15 cellular contexts compared by ENCODE assay signal in the genomic region with DNA sequence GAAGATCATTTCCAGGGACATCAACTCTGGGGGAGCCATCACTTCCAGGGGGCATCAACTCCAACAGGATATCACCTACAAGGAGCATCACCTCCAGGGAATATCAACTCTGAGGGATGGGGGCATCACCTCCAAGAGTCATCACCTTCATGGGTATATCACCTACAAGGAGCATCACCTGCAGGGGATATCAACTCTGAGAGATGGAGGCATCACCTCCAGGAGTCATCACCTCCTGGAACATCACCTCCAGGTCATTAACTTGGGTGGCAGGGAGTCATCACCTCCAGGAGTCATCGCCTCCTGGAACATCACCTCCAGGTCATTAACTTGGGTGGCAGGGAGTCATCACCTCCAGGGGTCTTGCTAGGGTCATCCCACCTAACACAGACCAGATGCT.
A peak's percentile ranks its signal among the peaks of the same experiment; 100 is the strongest.
DNase-seq lines count a peak whose midpoint lies in the region; ATAC-seq and TF ChIP-seq lines count a peak whose summit lies in the region.
"Had no signal": no experiment of that assay in that cellular context is flagged by ENCODE, and none has a peak within 500 bp of the region (broad histone marks: within the 10 kb centered on the region; RNA-seq: fewer than 3 reads in every experiment).

No MANE protein-coding gene starts in this region.

- H3K14ac ChIP-seq in neuronal stem cell (ENCODE audit: low read length), result no peak overlapping the region

- no peaks in the 10 kb centered on the region for H3K4me1 Mint-ChIP-seq in activated CD8-positive, alpha-beta T cell treated with anti-CD3 and anti-CD28 coated beads, Interleukin-2, amount 10 ng/mL, durations not matched to agents 7 days and 5 days (ENCODE audit: low read depth)
- no peaks in the 10 kb centered on the region for H3K4me1 Mint-ChIP-seq in activated CD8-positive, alpha-beta T cell treated with anti-CD3 and anti-CD28 coated beads for 36 hours (ENCODE audit: low read depth)
- peaks cover 73% of the 10 kb centered on the region for H3K4me1 Mint-ChIP-seq in endothelial cell (ENCODE audit: unreplicated experiment)

- H2AK5ac ChIP-seq in neuronal stem cell (ENCODE audit: low read depth, low read length), result peak overlapping the region; percentile 3

- H3K9me3 ChIP-seq in neuronal stem cell (replicated peaks in 1 of 2; ENCODE audit: control insufficient read depth in 2 of 2, insufficient read depth in 1 of 2, low read depth in 1 of 2, low read length in 2 of 2), result peaks cover 0 to 3% of the 10 kb centered on the region in 2 donors

- no peak overlapping the region for H4K91ac ChIP-seq in neuronal stem cell (ENCODE audit: low read depth, low read length, poor library complexity)

- H3K36me3 ChIP-seq in neuronal stem cell (replicated peaks in 1 of 2; ENCODE audit: control insufficient read depth in 2 of 2, insufficient read depth in 2 of 2, low read length in 2 of 2), result no peaks in the 10 kb centered on the region

- no peak overlapping the region for H2BK12ac ChIP-seq in neuronal stem cell (ENCODE audit: low read length)

- peak; percentile 8 for DNase-seq in activated CD8-positive, alpha-beta T cell treated with anti-CD3 and anti-CD28 coated beads, Interleukin-2, amount 10 ng/mL, durations not matched to agents 7 days and 5 days
- DNase-seq in activated CD8-positive, alpha-beta T cell treated with anti-CD3 and anti-CD28 coated beads for 36 hours, result no peak
- DNase-seq in endothelial cell (ENCODE audit: low spot score), result no peak
- no peak for DNase-seq in neuronal stem cell (ENCODE audit: low spot score)
- peak; percentile 9 for DNase-seq in ureter (ENCODE audit: low spot score)
- DNase-seq in COLO668 (lab: John Stamatoyannopoulos, UW; ENCODE audit: unreplicated experiment), result no peak
- DNase-seq in SW 1271 (lab: John Stamatoyannopoulos, UW), result no peak
- DNase-seq: CD8-positive, alpha-beta memory T cell; DMS53; GF-D8; GOT3; H9 had no signal

- H3K4ac ChIP-seq in neuronal stem cell (ENCODE audit: low read length), result no peak overlapping the region

- no peak overlapping the region for H3K27ac Mint-ChIP-seq in activated CD8-positive, alpha-beta T cell treated with anti-CD3 and anti-CD28 coated beads, Interleukin-2, amount 10 ng/mL, durations not matched to agents 7 days and 5 days
- no peak overlapping the region for H3K27ac Mint-ChIP-seq in activated CD8-positive, alpha-beta T cell treated with anti-CD3 and anti-CD28 coated beads for 36 hours
- peak overlapping the region; percentile 97 for H3K27ac Mint-ChIP-seq in endothelial cell (ENCODE audit: unreplicated experiment)
- H3K27ac Mint-ChIP-seq: CD8-positive, alpha-beta memory T cell; H9 had no signal

- no peak overlapping the region for H2BK120ac ChIP-seq in neuronal stem cell (ENCODE audit: low read depth, low read length)

- ATAC-seq in activated CD8-positive, alpha-beta T cell treated with anti-CD3 and anti-CD28 coated beads, Interleukin-2, amount 10 ng/mL, durations not matched to agents 7 days and 5 days, result no peak
- ATAC-seq in activated CD8-positive, alpha-beta T cell treated with anti-CD3 and anti-CD28 coated beads for 36 hours, result no peak
- ATAC-seq in HG02571 (IDR thresholded peaks at IDR 0.05; ENCODE audit: unreplicated experiment), result no peak

- H2AFZ ChIP-seq in neuronal stem cell (ENCODE audit: low read length), result no peak overlapping the region

- POLR2A ChIA-PET in activated CD8-positive, alpha-beta T cell treated with anti-CD3 and anti-CD28 coated beads, Interleukin-2, amount 10 ng/mL, durations not matched to agents 7 days and 5 days (lab: Charles Lee), result no interaction called here
- POLR2A ChIA-PET in activated CD8-positive, alpha-beta T cell treated with anti-CD3 and anti-CD28 coated beads for 36 hours (lab: Charles Lee), result no interaction called here

- no peak overlapping the region for H3K18ac ChIP-seq in neuronal stem cell (ENCODE audit: low read length)

- H4K8ac ChIP-seq in neuronal stem cell (ENCODE audit: low read depth, low read length), result no peak overlapping the region

- H3K79me1 ChIP-seq in neuronal stem cell (ENCODE audit: low read depth, low read length), result no peaks in the 10 kb centered on the region

- H3K9ac ChIP-seq in neuronal stem cell (ENCODE audit: low read depth, low read length, poor library complexity), result no peak overlapping the region

- no peaks in the 10 kb centered on the region for H3K9me3 Mint-ChIP-seq in activated CD8-positive, alpha-beta T cell treated with anti-CD3 and anti-CD28 coated beads, Interleukin-2, amount 10 ng/mL, durations not matched to agents 7 days and 5 days (ENCODE audit: insufficient read depth)
- H3K9me3 Mint-ChIP-seq in activated CD8-positive, alpha-beta T cell treated with anti-CD3 and anti-CD28 coated beads for 36 hours, result no peaks in the 10 kb centered on the region
- no peaks in the 10 kb centered on the region for H3K9me3 Mint-ChIP-seq in endothelial cell (ENCODE audit: unreplicated experiment)

- TF ChIP-seq CTCF in activated CD8-positive, alpha-beta T cell treated with anti-CD3 and anti-CD28 coated beads for 36 hours (IDR thresholded peaks at IDR 0.05), result no peak
- no peak for TF ChIP-seq CTCF in endothelial cell (IDR thresholded peaks at IDR 0.05; ENCODE audit: unreplicated experiment)

- H3K4me3 Mint-ChIP-seq in activated CD8-positive, alpha-beta T cell treated with anti-CD3 and anti-CD28 coated beads, Interleukin-2, amount 10 ng/mL, durations not matched to agents 7 days and 5 days, result no peak overlapping the region
- H3K4me3 Mint-ChIP-seq in activated CD8-positive, alpha-beta T cell treated with anti-CD3 and anti-CD28 coated beads for 36 hours, result no peak overlapping the region
- peak overlapping the region; percentile 6 for H3K4me3 Mint-ChIP-seq in endothelial cell (ENCODE audit: unreplicated experiment)
- H3K4me3 Mint-ChIP-seq: CD8-positive, alpha-beta memory T cell; H9 had no signal

- no peak overlapping the region for H3K4me2 ChIP-seq in neuronal stem cell (ENCODE audit: insufficient read depth, low read length, poor library complexity, severe bottlenecking)

- H3K27me3 Mint-ChIP-seq in activated CD8-positive, alpha-beta T cell treated with anti-CD3 and anti-CD28 coated beads, Interleukin-2, amount 10 ng/mL, durations not matched to agents 7 days and 5 days (ENCODE audit: low read depth), result peaks cover 20% of the 10 kb centered on the region
- peaks cover 25% of the 10 kb centered on the region for H3K27me3 Mint-ChIP-seq in activated CD8-positive, alpha-beta T cell treated with anti-CD3 and anti-CD28 coated beads for 36 hours
- peaks cover 10% of the 10 kb centered on the region for H3K27me3 Mint-ChIP-seq in endothelial cell (ENCODE audit: unreplicated experiment)

- H3K4me3 ChIP-seq in neuronal stem cell (ENCODE audit: low read length in 2 of 2), result no peak overlapping the region

- peaks cover 3 to 6% of the 10 kb centered on the region in 2 donors for H3K4me1 ChIP-seq in neuronal stem cell (ENCODE audit: control insufficient read depth in 2 of 2, insufficient read depth in 1 of 2, low read depth in 1 of 2, low read length in 2 of 2)

- no peak overlapping the region for H3K23ac ChIP-seq in neuronal stem cell (ENCODE audit: low read depth, low read length, poor library complexity)

- intact Hi-C loops in activated CD8-positive, alpha-beta T cell treated with anti-CD3 and anti-CD28 coated beads for 36 hours (cut with micrococcal nuclease), result no loop called here

- no peak overlapping the region for H2BK5ac ChIP-seq in neuronal stem cell (ENCODE audit: low read length)

- no peaks in the 10 kb centered on the region for H3K36me3 Mint-ChIP-seq in activated CD8-positive, alpha-beta T cell treated with anti-CD3 and anti-CD28 coated beads, Interleukin-2, amount 10 ng/mL, durations not matched to agents 7 days and 5 days (ENCODE audit: low read depth)
- no peaks in the 10 kb centered on the region for H3K36me3 Mint-ChIP-seq in activated CD8-positive, alpha-beta T cell treated with anti-CD3 and anti-CD28 coated beads for 36 hours (ENCODE audit: low read depth)
- peaks cover 11% of the 10 kb centered on the region for H3K36me3 Mint-ChIP-seq in endothelial cell (ENCODE audit: low read depth, unreplicated experiment)
- H3K36me3 Mint-ChIP-seq: CD14-positive monocyte; CD8-positive, alpha-beta memory T cell had no signal

- WGBS in neuronal stem cell (ENCODE audit: extremely low coverage in 2 of 2, insufficient read length in 2 of 2, insufficient replicate concordance in 1 of 2), 2 donors, result no CpG with 5 or more reads among the region's 1 CpG

- peak overlapping the region; percentile 28 for H2BK15ac ChIP-seq in neuronal stem cell (ENCODE audit: low read length)

- no peaks in the 10 kb centered on the region for H3K27me3 ChIP-seq in neuronal stem cell (ENCODE audit: control insufficient read depth in 3 of 3, insufficient read depth in 3 of 3, low read depth in 1 of 3, low read length in 3 of 3)

- CTCF ChIA-PET in activated CD8-positive, alpha-beta T cell treated with anti-CD3 and anti-CD28 coated beads, Interleukin-2, amount 10 ng/mL, durations not matched to agents 7 days and 5 days (lab: Charles Lee), result no interaction called here
- CTCF ChIA-PET in activated CD8-positive, alpha-beta T cell treated with anti-CD3 and anti-CD28 coated beads for 36 hours (lab: Charles Lee), result no interaction called here

- H3K27ac ChIP-seq in neuronal stem cell (replicated peaks; ENCODE audit: low read length), result peak overlapping the region; percentile 24
- H3K27ac ChIP-seq: 22Rv1 had no signal

Comparison
In these comparisons a context has a peak if more than half of its experiments do, and no peak if none do; other contexts are left out.
1. DNase-seq: peak in activated CD8-positive, alpha-beta T cell treated with anti-CD3 and anti-CD28 coated beads, Interleukin-2, amount 10 ng/mL, durations not matched to agents 7 days and 5 days (single experiment) and ureter (single experiment); none in activated CD8-positive, alpha-beta T cell treated with anti-CD3 and anti-CD28 coated beads for 36 hours (single experiment), endothelial cell (single experiment), neuronal stem cell (single experiment), COLO668 (single experiment) and SW 1271 (0 of 2).